ENCODE assay signal across 1 cellular context in genomic region chr17:61217878-61218437, GRCh38.
TF ChIP-seq lines count a peak whose summit lies in the region.

No MANE protein-coding gene starts in this region.

TF ChIP-seq in WTC11, 78 proteins besides CTCF, POLR2A, EP300 and RAD21 (continued from another document):
- no peak for TF ChIP-seq PRDM15 (CRISPR knock-in tag; IDR thresholded peaks at IDR 0.05)
- no peak for TF ChIP-seq ZNF416 (CRISPR knock-in tag; IDR thresholded peaks at IDR 0.05)
- no peak for TF ChIP-seq CREM (CRISPR knock-in tag; IDR thresholded peaks at IDR 0.05)
- no peak for TF ChIP-seq NR1H2 (CRISPR knock-in tag; IDR thresholded peaks at IDR 0.05)
